ENCODE assay signal across 18 cellular contexts in the genomic region with DNA sequence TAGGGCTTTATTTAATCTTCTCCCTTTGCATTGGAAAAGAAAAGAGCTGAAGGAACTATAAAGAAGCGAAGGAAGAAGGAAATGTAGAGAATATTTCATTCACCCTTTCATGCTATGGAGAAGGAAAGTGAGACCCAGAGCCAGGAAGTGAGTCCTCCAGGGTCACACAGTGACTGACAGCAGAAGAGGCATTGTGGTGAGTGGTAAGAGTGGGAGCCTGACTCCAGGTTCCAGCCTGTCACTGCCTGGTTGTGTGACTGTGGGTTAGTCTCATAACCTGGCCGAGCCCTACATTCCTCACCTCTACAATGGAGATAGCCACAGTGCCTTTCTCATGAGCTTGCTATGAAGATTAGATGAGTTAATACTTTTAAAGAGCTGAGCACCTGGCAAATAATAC.
DNase-seq lines count a peak whose midpoint lies in the region; ATAC-seq and TF ChIP-seq lines count a peak whose summit lies in the region.
"Had no signal": no experiment of that assay in that cellular context is flagged by ENCODE, and none has a peak within 500 bp of the region (broad histone marks: within the 10 kb centered on the region; RNA-seq: fewer than 3 reads in every experiment).

No MANE protein-coding gene starts in this region.

- no peak for DNase-seq in activated naive CD8-positive, alpha-beta T cell treated with anti-CD3 and anti-CD28 coated beads, Interleukin-2, amount 10 ng/mL, durations not matched to agents 7 days and 5 days
- DNase-seq in activated naive CD8-positive, alpha-beta T cell treated with anti-CD3 and anti-CD28 coated beads for 36 hours, result no peak
- no peak for DNase-seq in activated naive CD8-positive, alpha-beta T cell treated with anti-CD3 and anti-CD28 coated beads, Interleukin-2, amount 50 U/mL, for 24 hours
- no peak for DNase-seq in CD4-positive, alpha-beta T cell
- DNase-seq in thyroid gland, result no peak
- no peak for DNase-seq in sciatic nerve (ENCODE audit: low spot score)
- no peak for DNase-seq in NCI-H1092 treated with DMSO at 0.1 percent for 48 hours (lab: John Stamatoyannopoulos, UW)
- DNase-seq: Caco-2, GM23248, NCI-H1105 treated with DMSO at 0.1 percent for 48 hours, NCI-H187, NCI-H446, Right ventricle myocardium superior had no signal

- intact Hi-C loops in CD4-positive, alpha-beta T cell (cut with DNase I, micrococcal nuclease), result no loop called here
- intact Hi-C loops in thyroid gland (cut with DNase I), result no loop called here
- intact Hi-C loops in sciatic nerve (cut with DNase I), result no loop called here

- peaks cover 21% of the 10 kb centered on the region for H3K27me3 Mint-ChIP-seq in activated naive CD8-positive, alpha-beta T cell treated with anti-CD3 and anti-CD28 coated beads, Interleukin-2, amount 10 ng/mL, durations not matched to agents 7 days and 5 days
- H3K27me3 Mint-ChIP-seq in activated naive CD8-positive, alpha-beta T cell treated with anti-CD3 and anti-CD28 coated beads for 36 hours, result peaks cover 61% of the 10 kb centered on the region
- peaks cover 46% of the 10 kb centered on the region for H3K27me3 Mint-ChIP-seq in activated naive CD8-positive, alpha-beta T cell treated with anti-CD3 and anti-CD28 coated beads, Interleukin-2, amount 50 U/mL, for 24 hours
- H3K27me3 Mint-ChIP-seq in nephron (ENCODE audit: low read depth), result no peaks in the 10 kb centered on the region
- peaks cover 28% of the 10 kb centered on the region for H3K27me3 Mint-ChIP-seq in CD4-positive, alpha-beta T cell

- H3K36me3 ChIP-seq in thyroid gland, result no peaks in the 10 kb centered on the region

- no peak overlapping the region for H3K4me3 ChIP-seq in thyroid gland (replicated peaks in 1 of 3)
- H3K4me3 ChIP-seq: GM23248, K562 had no signal

- peaks cover 15% of the 10 kb centered on the region for H3K9me3 Mint-ChIP-seq in activated naive CD8-positive, alpha-beta T cell treated with anti-CD3 and anti-CD28 coated beads, Interleukin-2, amount 10 ng/mL, durations not matched to agents 7 days and 5 days
- peaks cover 8% of the 10 kb centered on the region for H3K9me3 Mint-ChIP-seq in activated naive CD8-positive, alpha-beta T cell treated with anti-CD3 and anti-CD28 coated beads for 36 hours
- peaks cover 23% of the 10 kb centered on the region for H3K9me3 Mint-ChIP-seq in activated naive CD8-positive, alpha-beta T cell treated with anti-CD3 and anti-CD28 coated beads, Interleukin-2, amount 50 U/mL, for 24 hours
- peaks cover 23% of the 10 kb centered on the region for H3K9me3 Mint-ChIP-seq in nephron
- peaks cover 2% of the 10 kb centered on the region for H3K9me3 Mint-ChIP-seq in CD4-positive, alpha-beta T cell

- H3K27me3 ChIP-seq in CD4-positive, alpha-beta T cell (ENCODE audit: control insufficient read depth, insufficient read depth, low read length), result peaks cover 18% of the 10 kb centered on the region
- H3K27me3 ChIP-seq in thyroid gland, result no peaks in the 10 kb centered on the region

- POLR2A ChIA-PET in activated naive CD8-positive, alpha-beta T cell treated with anti-CD3 and anti-CD28 coated beads, Interleukin-2, amount 10 ng/mL, durations not matched to agents 7 days and 5 days (lab: Charles Lee), result no interaction called here
- POLR2A ChIA-PET in CD4-positive, alpha-beta T cell (lab: Charles Lee), result no interaction called here

- no peak for TF ChIP-seq POLR2A in thyroid gland (IDR thresholded peaks at IDR 0.05)

- peaks cover 2% of the 10 kb centered on the region for H3K36me3 Mint-ChIP-seq in activated naive CD8-positive, alpha-beta T cell treated with anti-CD3 and anti-CD28 coated beads, Interleukin-2, amount 10 ng/mL, durations not matched to agents 7 days and 5 days
- peaks cover 3% of the 10 kb centered on the region for H3K36me3 Mint-ChIP-seq in activated naive CD8-positive, alpha-beta T cell treated with anti-CD3 and anti-CD28 coated beads for 36 hours
- no peaks in the 10 kb centered on the region for H3K36me3 Mint-ChIP-seq in activated naive CD8-positive, alpha-beta T cell treated with anti-CD3 and anti-CD28 coated beads, Interleukin-2, amount 50 U/mL, for 24 hours (ENCODE audit: low read depth)
- peaks cover 9% of the 10 kb centered on the region for H3K36me3 Mint-ChIP-seq in nephron (ENCODE audit: low read depth)
- H3K36me3 Mint-ChIP-seq in CD4-positive, alpha-beta T cell (ENCODE audit: low read depth), result no peaks in the 10 kb centered on the region

- H3K27ac ChIP-seq in CD4-positive, alpha-beta T cell (ENCODE audit: low read depth, low read length), result no peak overlapping the region
- H3K27ac ChIP-seq in thyroid gland, result no peak overlapping the region
- H3K27ac ChIP-seq: GM23248, HL-60 had no signal

- no peaks in the 10 kb centered on the region for H3K4me1 ChIP-seq in thyroid gland
- H3K4me1 ChIP-seq: Caco-2 had no signal

- no peak for TF ChIP-seq CTCF in nephron (IDR thresholded peaks at IDR 0.05; ENCODE audit: unreplicated experiment in 3 of 3)
- TF ChIP-seq CTCF in CD4-positive, alpha-beta T cell (IDR thresholded peaks at IDR 0.05), result no peak
- TF ChIP-seq CTCF in thyroid gland (IDR thresholded peaks at IDR 0.05), result no peak

- peak; percentile 70 for ATAC-seq in activated naive CD8-positive, alpha-beta T cell treated with anti-CD3 and anti-CD28 coated beads, Interleukin-2, amount 10 ng/mL, durations not matched to agents 7 days and 5 days (ENCODE audit: low read depth)
- ATAC-seq in activated naive CD8-positive, alpha-beta T cell treated with anti-CD3 and anti-CD28 coated beads, Interleukin-2, amount 50 U/mL, for 24 hours, result peak; percentile 77
- no peak for ATAC-seq in CD4-positive, alpha-beta T cell (ENCODE audit: poor library complexity)
- ATAC-seq in sciatic nerve, result no peak
- ATAC-seq: K562, Panc1 had no signal

- no peak overlapping the region for H3K27ac Mint-ChIP-seq in activated naive CD8-positive, alpha-beta T cell treated with anti-CD3 and anti-CD28 coated beads, Interleukin-2, amount 10 ng/mL, durations not matched to agents 7 days and 5 days
- H3K27ac Mint-ChIP-seq in activated naive CD8-positive, alpha-beta T cell treated with anti-CD3 and anti-CD28 coated beads for 36 hours, result no peak overlapping the region
- H3K27ac Mint-ChIP-seq in activated naive CD8-positive, alpha-beta T cell treated with anti-CD3 and anti-CD28 coated beads, Interleukin-2, amount 50 U/mL, for 24 hours, result no peak overlapping the region
- H3K27ac Mint-ChIP-seq in nephron, result peak overlapping the region; percentile 35 to 74 (median 38)
- no peak overlapping the region for H3K27ac Mint-ChIP-seq in CD4-positive, alpha-beta T cell
- H3K27ac Mint-ChIP-seq: CD14-positive monocyte had no signal

- 88 to 94% methylated on average over 2 of the region's 2 CpGs for WGBS in thyroid gland, 2 donors

- H3K4me3 Mint-ChIP-seq in activated naive CD8-positive, alpha-beta T cell treated with anti-CD3 and anti-CD28 coated beads, Interleukin-2, amount 10 ng/mL, durations not matched to agents 7 days and 5 days, result no peak overlapping the region
- H3K4me3 Mint-ChIP-seq in activated naive CD8-positive, alpha-beta T cell treated with anti-CD3 and anti-CD28 coated beads for 36 hours, result no peak overlapping the region
- H3K4me3 Mint-ChIP-seq in activated naive CD8-positive, alpha-beta T cell treated with anti-CD3 and anti-CD28 coated beads, Interleukin-2, amount 50 U/mL, for 24 hours, result no peak overlapping the region
- H3K4me3 Mint-ChIP-seq in nephron, result no peak overlapping the region
- no peak overlapping the region for H3K4me3 Mint-ChIP-seq in CD4-positive, alpha-beta T cell

- H3K9me3 ChIP-seq in CD4-positive, alpha-beta T cell (ENCODE audit: control insufficient read depth, low read length), result no peaks in the 10 kb centered on the region
- H3K9me3 ChIP-seq in thyroid gland, result no peaks in the 10 kb centered on the region
- H3K9me3 ChIP-seq: Caco-2 had no signal

- CTCF ChIA-PET in CD4-positive, alpha-beta T cell (lab: Charles Lee), result no interaction called here

- peaks cover 10% of the 10 kb centered on the region for H3K4me1 Mint-ChIP-seq in activated naive CD8-positive, alpha-beta T cell treated with anti-CD3 and anti-CD28 coated beads, Interleukin-2, amount 10 ng/mL, durations not matched to agents 7 days and 5 days
- H3K4me1 Mint-ChIP-seq in activated naive CD8-positive, alpha-beta T cell treated with anti-CD3 and anti-CD28 coated beads for 36 hours, result no peaks in the 10 kb centered on the region
- H3K4me1 Mint-ChIP-seq in activated naive CD8-positive, alpha-beta T cell treated with anti-CD3 and anti-CD28 coated beads, Interleukin-2, amount 50 U/mL, for 24 hours, result no peaks in the 10 kb centered on the region
- peaks cover 24% of the 10 kb centered on the region for H3K4me1 Mint-ChIP-seq in nephron
- H3K4me1 Mint-ChIP-seq in CD4-positive, alpha-beta T cell (ENCODE audit: low read depth), result no peaks in the 10 kb centered on the region

Comparison
In these comparisons a context has a peak if more than half of its experiments do, and no peak if none do; other contexts are left out.
1. ATAC-seq: peak in activated naive CD8-positive, alpha-beta T cell treated with anti-CD3 and anti-CD28 coated beads, Interleukin-2, amount 10 ng/mL, durations not matched to agents 7 days and 5 days (single experiment) and activated naive CD8-positive, alpha-beta T cell treated with anti-CD3 and anti-CD28 coated beads, Interleukin-2, amount 50 U/mL, for 24 hours (single experiment); none in CD4-positive, alpha-beta T cell (single experiment) and sciatic nerve (single experiment).
2. H3K27ac Mint-ChIP-seq: peak in nephron (3 of 3); none in activated naive CD8-positive, alpha-beta T cell treated with anti-CD3 and anti-CD28 coated beads, Interleukin-2, amount 10 ng/mL, durations not matched to agents 7 days and 5 days (single experiment), activated naive CD8-positive, alpha-beta T cell treated with anti-CD3 and anti-CD28 coated beads for 36 hours (single experiment), activated naive CD8-positive, alpha-beta T cell treated with anti-CD3 and anti-CD28 coated beads, Interleukin-2, amount 50 U/mL, for 24 hours (single experiment) and CD4-positive, alpha-beta T cell (single experiment).